Comparison of ENCODE assay signal across 8 cellular contexts in the genomic region with DNA sequence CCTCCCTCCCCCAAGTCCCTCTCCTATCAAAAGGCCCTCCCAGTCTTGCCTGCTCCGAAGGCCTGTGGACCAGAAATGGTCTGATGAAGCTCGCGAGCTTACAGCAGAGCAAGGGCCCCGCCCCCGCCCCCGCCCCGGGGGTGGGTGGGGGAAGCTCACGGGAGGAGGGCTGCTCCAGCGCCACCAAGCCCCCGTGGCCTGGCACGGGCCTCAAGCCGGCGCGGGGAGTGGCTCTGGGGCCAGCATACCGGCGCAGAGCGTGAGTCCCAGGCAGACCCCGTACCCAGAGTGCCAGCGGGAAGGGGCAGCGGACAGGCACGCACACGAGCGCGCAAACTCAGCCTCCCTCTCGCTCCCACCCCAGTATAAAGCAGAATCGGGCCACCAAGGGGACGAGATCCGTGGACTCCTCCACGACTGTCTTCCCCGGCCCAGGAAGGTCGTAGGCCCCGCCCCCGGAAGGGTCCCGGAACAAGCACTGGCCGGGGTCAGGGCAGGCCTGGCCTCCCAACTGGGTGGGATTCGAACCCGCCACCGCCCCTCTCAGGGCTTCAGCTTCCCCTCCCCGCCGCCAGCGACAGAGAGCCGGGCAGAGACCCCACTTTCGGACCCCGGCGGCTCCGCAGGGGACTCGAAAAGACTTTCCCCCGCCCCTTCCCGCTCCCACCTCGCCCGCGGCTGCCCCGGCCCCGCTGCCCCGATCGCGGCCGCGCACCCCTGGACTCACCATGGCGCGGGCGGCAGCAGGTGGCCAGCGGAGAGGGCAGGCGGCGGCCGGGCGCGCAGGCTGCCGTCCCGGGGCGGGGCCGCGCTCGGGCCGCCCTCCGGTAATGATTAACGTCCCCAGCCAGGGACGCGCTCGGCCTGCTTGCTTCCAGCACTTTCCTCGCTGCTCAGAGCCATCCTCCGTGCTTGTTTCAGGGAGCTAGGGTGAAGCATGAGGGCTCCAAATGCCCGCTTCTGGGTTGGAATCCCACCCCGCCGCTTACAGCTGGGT. TPM values are rescaled to one million over a fixed set of nuclear protein-coding genes. Genes with fewer than 3 reads are reported as not detected.
DNase-seq lines count a peak whose midpoint lies in the region; ATAC-seq, FAIRE-seq and TF ChIP-seq lines count a peak whose summit lies in the region.

A gene (minus strand): TSS at position 762 of the 997 bp plus-strand sequence. CDS start 32 bp downstream, at position 730.

- H3K4me3 ChIP-seq in Caco-2 (ENCODE audit: low read depth, low read length) (peak within 1 kb of the TSS; percentile 98), pancreas (peak within 1 kb of the TSS; percentile 65 to 97 (median 86)), tibial artery (peak within 1 kb of the TSS; percentile 71 to 93)

- peaks cover 14% of the 10 kb centered on the region for H3K4me1 ChIP-seq in Caco-2
- H3K4me1 ChIP-seq in pancreas: peaks cover 21 to 31% (median 22%) of the 10 kb centered on the region in 3 donors
- H3K4me1 ChIP-seq in tibial artery: peaks cover 0 to 15% (median 8%) of the 10 kb centered on the region in 4 donors

- CTCF ChIA-PET in Caco-2 (lab: Charles Lee): interaction anchor here (0.5 to 1.5 kb wide), 10 partner anchors 8 to 427 kb away, joined by 3 to 5 read pairs (median 3); no protein-coding TSS in a partner anchor

- POLR2A ChIA-PET in Caco-2 (lab: Charles Lee): interaction anchor here (0.5 to 1.8 kb wide), 9 partner anchors 9 to 379 kb away, joined by 3 to 7 read pairs (median 4); no protein-coding TSS in a partner anchor

- H3K27ac ChIP-seq in pancreas (peak within 1 kb of the TSS; percentile 85 to 97 (median 94)), tibial artery (peak within 1 kb of the TSS; percentile 89 to 99)

- H3K9me3 Mint-ChIP-seq in Caco-2 (ENCODE audit: unreplicated experiment): no peaks in the 10 kb centered on the region
- H3K9me3 Mint-ChIP-seq in activated naive CD4-positive, alpha-beta T cell treated with anti-CD3 and anti-CD28 coated beads, Interleukin-2, amount 50 U/mL, for 72 hours: no peaks in the 10 kb centered on the region

- in situ Hi-C loops in SK-MEL-5 (cut with HindIII; ENCODE audit: low pct_unique_long_range_greater_than_20kb, low sequenced_read_pairs): no loop called here

- intact Hi-C loops in Caco-2 (cut with micrococcal nuclease; ENCODE audit: unreplicated experiment): loop anchor here (1.0 kb wide), 1 partner anchor 8 kb away; no protein-coding TSS in a partner anchor
- intact Hi-C loops in Right ventricle myocardium inferior (cut with DNase I): loop anchor here (10.0 kb wide), 1 partner anchor 423 kb away; no protein-coding TSS in a partner anchor
- intact Hi-C loops in pancreas (cut with DNase I): no loop called here
- intact Hi-C loops in tibial artery (cut with DNase I; ENCODE audit: low total_unique reads): no loop called here

- no peaks in the 10 kb centered on the region for H3K9me3 ChIP-seq in Caco-2
- H3K9me3 ChIP-seq in pancreas: no peaks in the 10 kb centered on the region
- no peaks in the 10 kb centered on the region for H3K9me3 ChIP-seq in tibial artery

- peaks cover 48% of the 10 kb centered on the region for H3K36me3 Mint-ChIP-seq in Caco-2 (ENCODE audit: insufficient read depth, unreplicated experiment)
- H3K36me3 Mint-ChIP-seq in activated naive CD4-positive, alpha-beta T cell treated with anti-CD3 and anti-CD28 coated beads, Interleukin-2, amount 50 U/mL, for 72 hours: peaks cover 0 to 11% of the 10 kb centered on the region in 2 donors

- FAIRE-seq in HTR-8/SVneo (lab: Jason Lieb, UNC) (peak; percentile 82), pancreas (lab: Jason Lieb, UNC) (no peak)

- H3K27me3 Mint-ChIP-seq in Caco-2 (ENCODE audit: insufficient read depth, unreplicated experiment): no peaks in the 10 kb centered on the region

- H3K4me1 Mint-ChIP-seq in Caco-2 (ENCODE audit: low read depth, unreplicated experiment): peaks cover 22% of the 10 kb centered on the region

- H3K36me3 ChIP-seq in Caco-2 (ENCODE audit: control insufficient read depth, insufficient read depth, low read length) (peaks cover 14% of the 10 kb centered on the region), pancreas (peaks cover 0 to 8% (median 8%) of the 10 kb centered on the region in 3 donors), tibial artery (peaks cover 7 to 27% (median 21%) of the 10 kb centered on the region in 3 donors)

- no peak for TF ChIP-seq CTCF in Caco-2 (IDR thresholded peaks at IDR 0.05; ENCODE audit: insufficient read depth in 1 of 2, low read depth in 1 of 2, low read length in 1 of 2, severe bottlenecking in 1 of 2, unreplicated experiment in 1 of 2)
- TF ChIP-seq CTCF in pancreas (IDR thresholded peaks at IDR 0.05): no peak
- TF ChIP-seq CTCF in tibial artery (IDR thresholded peaks at IDR 0.05): peak in 1 of 2 experiments; percentile 6

- no TSS peak for BruUV-seq in Caco-2 (replicated peaks; lab: Mats Ljungman, UMichigan)

- H3K27ac Mint-ChIP-seq in Caco-2 (ENCODE audit: unreplicated experiment): peak within 1 kb of the TSS; percentile 67
- peak within 1 kb of the TSS; percentile 84 to 96 for H3K27ac Mint-ChIP-seq in activated naive CD4-positive, alpha-beta T cell treated with anti-CD3 and anti-CD28 coated beads, Interleukin-2, amount 50 U/mL, for 72 hours

- peak; percentile 59 for ATAC-seq in GM19467 (IDR thresholded peaks at IDR 0.05; ENCODE audit: unreplicated experiment)
- ATAC-seq in activated naive CD4-positive, alpha-beta T cell treated with anti-CD3 and anti-CD28 coated beads, Interleukin-2, amount 50 U/mL, for 72 hours: peak; percentile 87 to 89
- ATAC-seq in Right ventricle myocardium inferior: peak; percentile 82
- ATAC-seq in pancreas: peak; percentile 85 to 94 (median 92)

- peak; percentile 90 to 97 for DNase-seq in Caco-2
- DNase-seq in HTR-8/SVneo (ENCODE audit: insufficient read length, low spot score): peak; percentile 74
- DNase-seq in SK-MEL-5 (ENCODE audit: low read depth, low spot score): peak; percentile 41
- DNase-seq in activated naive CD4-positive, alpha-beta T cell treated with anti-CD3 and anti-CD28 coated beads, Interleukin-2, amount 50 U/mL, for 72 hours (ENCODE audit: low spot score in 2 of 2): peak; percentile 67 to 70
- DNase-seq in Right ventricle myocardium inferior (ENCODE audit: missing footprints): peak; percentile 85
- peak; percentile 81 to 94 (median 88) for DNase-seq in pancreas
- peak; percentile 77 to 90 for DNase-seq in tibial artery

- no peaks in the 10 kb centered on the region for H3K27me3 ChIP-seq in Caco-2 (replicated peaks; ENCODE audit: control insufficient read depth, insufficient read depth, low read length)
- no peaks in the 10 kb centered on the region for H3K27me3 ChIP-seq in pancreas
- no peaks in the 10 kb centered on the region for H3K27me3 ChIP-seq in tibial artery

- peak within 1 kb of the TSS; percentile 83 for H3K4me3 Mint-ChIP-seq in Caco-2 (ENCODE audit: unreplicated experiment)

- WGBS in pancreas, 2 donors: 1% methylated on average over 68 to 85 of the region's 85 CpGs

RNA-seq across cellular contexts. Expression of the gene that starts here (rescaled TPM):
- 249 and 252 TPM in 2 replicates for total RNA-seq in Caco-2 (2022)
- 60.1 and 60.3 TPM in 2 replicates for total RNA-seq in SK-MEL-5 (2014; rRNA removed; shearing (Covaris generic))
- 47.3 and 50.2 TPM in 2 replicates for polyA plus RNA-seq in SK-MEL-5 (2015; cell fraction: cytosol; rRNA removed)
- 5.1 and 14.8 TPM in 2 replicates for polyA plus RNA-seq in SK-MEL-5 (2015; cell fraction: nucleus; rRNA removed)
- 10 to 100 TPM; 22.3 to 52.5 TPM for total RNA-seq in activated naive CD4-positive, alpha-beta T cell treated with anti-CD3 and anti-CD28 coated beads, Interleukin-2, amount 50 U/mL, for 72 hours
- 155 TPM for total RNA-seq in Right ventricle myocardium inferior
- 10 to 100 TPM; 63.6 to 81.1 (median 76.7) TPM for total RNA-seq in pancreas
- 10 to 100 TPM; 77.1 to 95.9 TPM for polyA plus RNA-seq in pancreas

Comparison
In these comparisons a context has a peak if more than half of its experiments do, and no peak if none do; other contexts are left out.
1. Peak in every context shown above with its lines: DNase-seq, ATAC-seq, H3K4me3 ChIP-seq and H3K27ac ChIP-seq.
2. DNase-seq: peak in every context shown above with its lines; median percentile 94 in Caco-2; 88 in pancreas; 85 in Right ventricle myocardium inferior; 84 in tibial artery; 74 in HTR-8/SVneo; 68 in activated naive CD4-positive, alpha-beta T cell treated with anti-CD3 and anti-CD28 coated beads, Interleukin-2, amount 50 U/mL, for 72 hours; 41 in SK-MEL-5.
3. intact Hi-C loops: an anchor here in Caco-2 (1.0 kb wide) and Right ventricle myocardium inferior (10.0 kb wide); none called in pancreas and tibial artery.